ENCODE assay signal across 8 cellular contexts in the genomic region with DNA sequence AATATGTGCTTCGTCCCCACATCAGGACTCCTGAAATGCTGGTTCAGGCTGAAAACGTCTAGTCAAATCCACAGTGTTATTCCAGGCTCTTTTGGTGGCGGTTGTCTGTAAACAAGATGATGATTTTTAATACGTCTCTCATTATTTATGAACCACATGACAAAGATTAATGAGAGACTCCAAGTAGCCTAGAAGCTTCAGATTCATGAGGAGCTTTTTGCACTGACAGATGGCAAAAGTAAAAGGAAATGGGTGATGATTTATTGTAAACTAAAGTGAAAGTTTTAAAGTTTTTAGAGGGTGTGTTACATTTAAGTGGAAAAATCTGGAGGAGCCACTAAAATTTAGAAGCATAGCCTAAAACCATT.
DNase-seq lines count a peak whose midpoint lies in the region; ATAC-seq and TF ChIP-seq lines count a peak whose summit lies in the region.

No MANE protein-coding gene starts in this region.

- DNase-seq in GM23338 (ENCODE audit: low spot score) (no peak), SJSA1 (ENCODE audit: low read depth in 1 of 2, low spot score in 2 of 2) (no peak), fibroblast of the aortic adventitia (ENCODE audit: low read depth) (peak; percentile 27), gastrocnemius medialis (no peak), midbrain (lab: John Stamatoyannopoulos, UW) (no peak), PC-9 (no peak), NCI-H748 (lab: John Stamatoyannopoulos, UW; ENCODE audit: unreplicated experiment) (no peak)

- peak overlapping the region; percentile 89 for H3K27ac Mint-ChIP-seq in GM23338

- intact Hi-C loops in gastrocnemius medialis (cut with DNase I; ENCODE audit: low total_unique reads): no loop called here
- intact Hi-C loops in PC-9 (cut with micrococcal nuclease; ENCODE audit: unreplicated experiment): no loop called here

- H3K9me3 Mint-ChIP-seq in GM23338: peaks cover 6% of the 10 kb centered on the region; the same call in 2 of the 3 replicates

- POLR2A ChIA-PET in PC-9 (lab: Charles Lee; ENCODE audit: unreplicated experiment): no interaction called here

- H3K27me3 ChIP-seq in GM23338 (ENCODE audit: insufficient read depth) (no peaks in the 10 kb centered on the region), SJSA1 (replicated peaks) (no peaks in the 10 kb centered on the region), gastrocnemius medialis (no peaks in the 10 kb centered on the region), PC-9 (ENCODE audit: insufficient read depth, low read depth) (no peaks in the 10 kb centered on the region)

- H3K4me3 Mint-ChIP-seq in GM23338: peak overlapping the region; percentile 52; the same call in 2 of the 3 replicates

- in situ Hi-C loops in gastrocnemius medialis (cut with MboI; ENCODE audit: low sequenced_read_pairs in 4 of 4): no loop called here

- H3K27me3 Mint-ChIP-seq in GM23338 (ENCODE audit: insufficient read depth, low read depth, poor library complexity): no peaks in the 10 kb centered on the region

- CTCF ChIA-PET in PC-9 (lab: Charles Lee): no interaction called here

- H2AFZ ChIP-seq in GM23338: no peak overlapping the region
- H2AFZ ChIP-seq in PC-9: no peak overlapping the region

- ATAC-seq in GM23338 (no peak), gastrocnemius medialis (no peak), GM21619 (IDR thresholded peaks at IDR 0.05; ENCODE audit: unreplicated experiment) (no peak)

- no peaks in the 10 kb centered on the region for H3K9me2 ChIP-seq in GM23338 (ENCODE audit: insufficient read depth)
- no peaks in the 10 kb centered on the region for H3K9me2 ChIP-seq in PC-9 (ENCODE audit: insufficient read depth)

- TF ChIP-seq CTCF in GM23338 (conservative IDR thresholded peaks at IDR 0.05; ENCODE audit: low read depth in 2 of 2) (no peak), fibroblast of the aortic adventitia (IDR thresholded peaks at IDR 0.05; ENCODE audit: insufficient read depth, low read length) (no peak), gastrocnemius medialis (IDR thresholded peaks at IDR 0.05 in 4 of 5, conservative IDR thresholded peaks at IDR 0.05 in 1 of 5) (no peak), PC-9 (conservative IDR thresholded peaks at IDR 0.05) (no peak)

- peak overlapping the region; percentile 20; the same call in 1 of the 2 replicates for H3K4me3 ChIP-seq in GM23338
- H3K4me3 ChIP-seq in SJSA1: peak overlapping the region; percentile 29
- peak overlapping the region; percentile 63 for H3K4me3 ChIP-seq in fibroblast of the aortic adventitia (ENCODE audit: low read depth, low read length)
- H3K4me3 ChIP-seq in gastrocnemius medialis: peak overlapping the region; percentile 30 to 53 (median 44)
- H3K4me3 ChIP-seq in PC-9: no peak overlapping the region

- H3K27ac ChIP-seq in GM23338 (ENCODE audit: low read depth) (peak overlapping the region; percentile 89), SJSA1 (peak overlapping the region; percentile 49), gastrocnemius medialis (peak overlapping the region; percentile 32 to 75 (median 67)), PC-9 (no peak overlapping the region)

- peaks cover 63% of the 10 kb centered on the region for H3K4me1 ChIP-seq in GM23338 (ENCODE audit: insufficient read depth)
- H3K4me1 ChIP-seq in SJSA1 (replicated peaks): peaks cover 18% of the 10 kb centered on the region
- peaks cover 29 to 38% of the 10 kb centered on the region in 2 donors for H3K4me1 ChIP-seq in gastrocnemius medialis
- no peaks in the 10 kb centered on the region for H3K4me1 ChIP-seq in PC-9 (replicated peaks; ENCODE audit: insufficient read depth)

- H3K4me2 ChIP-seq in GM23338 (peak overlapping the region; percentile 60; the same call in 1 of the 2 replicates), PC-9 (no peak overlapping the region)

- H3K36me3 Mint-ChIP-seq in GM23338 (ENCODE audit: low read depth): peaks cover 10% of the 10 kb centered on the region

- no TSS peak for BruUV-seq in PC-9 (replicated peaks; lab: Mats Ljungman, UMichigan)

- H3K9me3 ChIP-seq in SJSA1 (replicated peaks) (no peaks in the 10 kb centered on the region), gastrocnemius medialis (no peaks in the 10 kb centered on the region), PC-9 (ENCODE audit: insufficient read depth, low read depth) (no peaks in the 10 kb centered on the region)

- H3F3A ChIP-seq in GM23338 (replicated peaks; ENCODE audit: low read depth) (no peaks in the 10 kb centered on the region), PC-9 (ENCODE audit: insufficient read depth, low read depth) (no peaks in the 10 kb centered on the region)

- H3K36me3 ChIP-seq in GM23338 (ENCODE audit: insufficient read depth) (no peaks in the 10 kb centered on the region), SJSA1 (peaks cover 7% of the 10 kb centered on the region; the same call in 1 of the 2 replicates), gastrocnemius medialis (no peaks in the 10 kb centered on the region), PC-9 (ENCODE audit: low read depth) (no peaks in the 10 kb centered on the region)

- H3K4me1 Mint-ChIP-seq in GM23338: peaks cover 56% of the 10 kb centered on the region

- TF ChIP-seq POLR2A in gastrocnemius medialis (IDR thresholded peaks at IDR 0.05): no peak

- H4K20me1 ChIP-seq in GM23338 (replicated peaks; ENCODE audit: insufficient read depth) (no peaks in the 10 kb centered on the region), PC-9 (ENCODE audit: insufficient read depth) (no peaks in the 10 kb centered on the region; the same call in 1 of the 2 replicates)

- H3K79me2 ChIP-seq in GM23338 (replicated peaks; ENCODE audit: insufficient read depth): peaks cover 36% of the 10 kb centered on the region
- H3K79me2 ChIP-seq in PC-9 (ENCODE audit: low read depth): no peaks in the 10 kb centered on the region

TF ChIP-seq in GM23338, 12 proteins besides CTCF, POLR2A, EP300 and RAD21 (continues in another document):
- TF ChIP-seq NANOG (IDR thresholded peaks at IDR 0.05; ENCODE audit: borderline replicate concordance) (no peak), ZNF331 (CRISPR knock-in tag; IDR thresholded peaks at IDR 0.05; ENCODE audit: low read depth) (no peak), JUNB (IDR thresholded peaks at IDR 0.05; ENCODE audit: unreplicated experiment) (no peak), EZH2phosphoT487 (IDR thresholded peaks at IDR 0.05; ENCODE audit: unreplicated experiment) (no peak), ZNF114 (CRISPR knock-in tag; IDR thresholded peaks at IDR 0.05) (no peak), POLR2AphosphoS5 (IDR thresholded peaks at IDR 0.05; ENCODE audit: low read depth) (no peak)
- TF ChIP-seq, protein P1, sequence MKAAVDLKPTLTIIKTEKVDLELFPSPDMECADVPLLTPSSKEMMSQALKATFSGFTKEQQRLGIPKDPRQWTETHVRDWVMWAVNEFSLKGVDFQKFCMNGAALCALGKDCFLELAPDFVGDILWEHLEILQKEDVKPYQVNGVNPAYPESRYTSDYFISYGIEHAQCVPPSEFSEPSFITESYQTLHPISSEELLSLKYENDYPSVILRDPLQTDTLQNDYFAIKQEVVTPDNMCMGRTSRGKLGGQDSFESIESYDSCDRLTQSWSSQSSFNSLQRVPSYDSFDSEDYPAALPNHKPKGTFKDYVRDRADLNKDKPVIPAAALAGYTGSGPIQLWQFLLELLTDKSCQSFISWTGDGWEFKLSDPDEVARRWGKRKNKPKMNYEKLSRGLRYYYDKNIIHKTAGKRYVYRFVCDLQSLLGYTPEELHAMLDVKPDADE (IDR thresholded peaks at IDR 0.05): no peak
